Comparison of ENCODE assay signal across 8 cellular contexts in genomic region chr5:54567996-54568395, GRCh38.
"Had no signal": no experiment of that assay in that cellular context is flagged by ENCODE, and none has a peak within 500 bp of the region (broad histone marks: within the 10 kb centered on the region; RNA-seq: fewer than 3 reads in every experiment).

No MANE protein-coding gene starts in this region.

- ATAC-seq: GM12878 had no signal

- DNase-seq: GDM1, GF-D8 had no signal

- FAIRE-seq: G401.6, GM12878, GM12891, GM12892, GM18507, GM19239 had no signal

- H3K4me3 ChIP-seq: GM12878 had no signal
